ENCODE assay signal across 10 cellular contexts in genomic region chr2:62801814-62802524, GRCh38.
A peak's percentile ranks its signal among the peaks of the same experiment; 100 is the strongest.
DNase-seq lines count a peak whose midpoint lies in the region; ATAC-seq and TF ChIP-seq lines count a peak whose summit lies in the region.
"Had no signal": no experiment of that assay in that cellular context is flagged by ENCODE, and none has a peak within 500 bp of the region (broad histone marks: within the 10 kb centered on the region; RNA-seq: fewer than 3 reads in every experiment).

No MANE protein-coding gene starts in this region.

- H3K9me3 ChIP-seq in KOPT-K1 (ENCODE audit: insufficient read depth, low read length, poor library complexity, severe bottlenecking) (peaks cover 9% of the 10 kb centered on the region), adipocyte (ENCODE audit: control insufficient read depth, low read length) (no peaks in the 10 kb centered on the region), neural progenitor cell (ENCODE audit: low read depth) (no peaks in the 10 kb centered on the region)
- H3K9me3 ChIP-seq: HAP-1, uterus had no signal

- no peaks in the 10 kb centered on the region for H3K4me1 Mint-ChIP-seq in neural progenitor cell

- H3K27me3 Mint-ChIP-seq in neural progenitor cell (ENCODE audit: insufficient read depth, low read depth): no peaks in the 10 kb centered on the region

- no peak overlapping the region for H3K4me3 ChIP-seq in adipocyte (ENCODE audit: low read length)
- H3K4me3 ChIP-seq in neural progenitor cell: no peak overlapping the region
- H3K4me3 ChIP-seq: HAP-1, uterus had no signal

- peaks cover 2% of the 10 kb centered on the region for H3K79me2 ChIP-seq in neural progenitor cell (ENCODE audit: low read depth)

- H3K4me2 ChIP-seq in neural progenitor cell: no peak overlapping the region

- H3F3A ChIP-seq in neural progenitor cell (ENCODE audit: low read depth): no peaks in the 10 kb centered on the region

- H3K27me3 ChIP-seq in adipocyte (replicated peaks; ENCODE audit: control insufficient read depth, insufficient read depth, low read length): no peaks in the 10 kb centered on the region
- H3K27me3 ChIP-seq in neural progenitor cell: no peaks in the 10 kb centered on the region
- H3K27me3 ChIP-seq: uterus had no signal

- H3K4me1 ChIP-seq in adipocyte (ENCODE audit: control insufficient read depth, insufficient read depth, low read length) (peaks cover 7% of the 10 kb centered on the region), neural progenitor cell (no peaks in the 10 kb centered on the region)
- H3K4me1 ChIP-seq: HAP-1, uterus had no signal

- H3K27ac Mint-ChIP-seq in neural progenitor cell: no peak overlapping the region

- H2AFZ ChIP-seq in neural progenitor cell (replicated peaks): no peak overlapping the region

- peak overlapping the region; percentile 97 for H3K27ac ChIP-seq in KOPT-K1 (ENCODE audit: low read depth, low read length, poor library complexity, severe bottlenecking)
- no peak overlapping the region for H3K27ac ChIP-seq in neural progenitor cell
- H3K27ac ChIP-seq: uterus had no signal

- ATAC-seq in GM18868 (IDR thresholded peaks at IDR 0.05; ENCODE audit: unreplicated experiment): peak; percentile 54
- ATAC-seq in HG03469 (IDR thresholded peaks at IDR 0.05; ENCODE audit: unreplicated experiment): no peak

- peaks cover 10% of the 10 kb centered on the region for H3K36me3 Mint-ChIP-seq in neural progenitor cell

- peak; percentile 25 for TF ChIP-seq CTCF in neural progenitor cell (IDR thresholded peaks at IDR 0.05)

- no peak overlapping the region for H3K9ac ChIP-seq in adipocyte (ENCODE audit: low read length)
- H3K9ac ChIP-seq in neural progenitor cell: no peak overlapping the region

- H3K36me3 ChIP-seq in KOPT-K1 (ENCODE audit: insufficient read depth, low read length) (no peaks in the 10 kb centered on the region), adipocyte (ENCODE audit: control insufficient read depth, insufficient read depth, low read length, severe bottlenecking) (peaks cover 29% of the 10 kb centered on the region), neural progenitor cell (no peaks in the 10 kb centered on the region)
- H3K36me3 ChIP-seq: HAP-1, uterus had no signal

- no peaks in the 10 kb centered on the region for H4K20me1 ChIP-seq in neural progenitor cell (ENCODE audit: low read depth)

- DNase-seq in adipocyte (ENCODE audit: low read depth) (peak; percentile 45), neural progenitor cell (ENCODE audit: low spot score) (peak; percentile 13), amygdala (lab: John Stamatoyannopoulos, UW) (no peak), GM19240 (ENCODE audit: insufficient read length, low spot score) (no peak)
- DNase-seq: activated T-cell treated with anti-CD3 and anti-CD28 coated beads, Interleukin-2, amount 50 U/mL, for 48 hours; uterus had no signal

- peaks cover 5% of the 10 kb centered on the region for H3K9me3 Mint-ChIP-seq in neural progenitor cell

- H3K4me3 Mint-ChIP-seq in neural progenitor cell: no peak overlapping the region

Comparison
In these comparisons a context has a peak if more than half of its experiments do, and no peak if none do; other contexts are left out.
1. DNase-seq: peak in adipocyte (single experiment) and neural progenitor cell (single experiment); none in amygdala (0 of 56) and GM19240 (single experiment).